In the genomic region with DNA sequence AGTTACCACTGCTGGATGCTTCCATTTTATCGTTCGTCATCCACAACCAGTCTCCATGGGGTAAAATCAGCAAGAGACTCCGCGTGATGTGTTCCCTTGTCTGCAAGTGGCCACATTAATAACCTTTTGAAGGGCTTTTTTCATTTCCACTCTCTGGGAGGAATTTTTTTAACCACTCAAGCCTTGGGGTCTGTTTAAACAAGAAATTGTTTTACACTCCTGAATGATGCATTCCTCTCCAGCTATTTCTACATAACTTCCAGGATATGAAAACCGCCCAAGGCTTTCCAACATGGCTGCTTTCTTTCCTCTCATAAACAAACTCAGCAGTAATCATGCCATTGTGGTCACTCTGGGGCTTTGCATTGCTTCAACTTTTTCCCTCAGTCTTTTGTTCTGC, we compare ENCODE assay signal across 16 cellular contexts.
DNase-seq lines count a peak whose midpoint lies in the region; FAIRE-seq and TF ChIP-seq lines count a peak whose summit lies in the region.
"Had no signal": no experiment of that assay in that cellular context is flagged by ENCODE, and none has a peak within 500 bp of the region (broad histone marks: within the 10 kb centered on the region; RNA-seq: fewer than 3 reads in every experiment).

No MANE protein-coding gene starts in this region.

- H3K27ac Mint-ChIP-seq in HFFc6: peak overlapping the region; percentile 84
- H3K27ac Mint-ChIP-seq in activated CD4-positive, alpha-beta T cell treated with anti-CD3 and anti-CD28 coated beads, Interleukin-2, amount 10 ng/mL, durations not matched to agents 24 days and 14 days: no peak overlapping the region
- H3K27ac Mint-ChIP-seq: CD4-positive, alpha-beta T cell; naive thymus-derived CD4-positive, alpha-beta T cell had no signal

- H3K27me3 ChIP-seq in uterus: no peaks in the 10 kb centered on the region

- intact Hi-C loops in activated CD4-positive, alpha-beta T cell treated with anti-CD3 and anti-CD28 coated beads, Interleukin-2, amount 10 ng/mL, durations not matched to agents 24 days and 14 days (cut with micrococcal nuclease): no loop called here
- intact Hi-C loops in uterus (cut with DNase I; ENCODE audit: low total_unique reads): no loop called here

- peak overlapping the region; percentile 29; the same call in 1 of the 2 replicates for H3K4me3 Mint-ChIP-seq in HFFc6
- H3K4me3 Mint-ChIP-seq in activated CD4-positive, alpha-beta T cell treated with anti-CD3 and anti-CD28 coated beads, Interleukin-2, amount 10 ng/mL, durations not matched to agents 24 days and 14 days: no peak overlapping the region
- H3K4me3 Mint-ChIP-seq: CD4-positive, alpha-beta T cell; naive thymus-derived CD4-positive, alpha-beta T cell had no signal

- no peak for FAIRE-seq in urothelium cell line (lab: Jason Lieb, UNC)

- H3K4me1 ChIP-seq in uterus: no peaks in the 10 kb centered on the region
- H3K4me1 ChIP-seq: psoas muscle had no signal

- peaks cover 2% of the 10 kb centered on the region for H3K27me3 Mint-ChIP-seq in HFFc6 (ENCODE audit: insufficient read depth)
- peaks cover 2% of the 10 kb centered on the region for H3K27me3 Mint-ChIP-seq in activated CD4-positive, alpha-beta T cell treated with anti-CD3 and anti-CD28 coated beads, Interleukin-2, amount 10 ng/mL, durations not matched to agents 24 days and 14 days

- H3K9me3 Mint-ChIP-seq in HFFc6: 0 out of 2 replicates have a peak, but pooled peaks cover 3% of the 10 kb centered on the region
- no peaks in the 10 kb centered on the region for H3K9me3 Mint-ChIP-seq in activated CD4-positive, alpha-beta T cell treated with anti-CD3 and anti-CD28 coated beads, Interleukin-2, amount 10 ng/mL, durations not matched to agents 24 days and 14 days
- H3K9me3 Mint-ChIP-seq: CD4-positive, alpha-beta T cell had no signal

- peaks cover 98% of the 10 kb centered on the region for H3K4me1 Mint-ChIP-seq in HFFc6 (ENCODE audit: low read depth)
- H3K4me1 Mint-ChIP-seq in activated CD4-positive, alpha-beta T cell treated with anti-CD3 and anti-CD28 coated beads, Interleukin-2, amount 10 ng/mL, durations not matched to agents 24 days and 14 days: peaks cover 8% of the 10 kb centered on the region

- no peak overlapping the region for H3K27ac ChIP-seq in uterus
- H3K27ac ChIP-seq: coronary artery, GM23248, psoas muscle had no signal

- H3K9me3 ChIP-seq in uterus: no peaks in the 10 kb centered on the region
- H3K9me3 ChIP-seq: psoas muscle had no signal

- no peak overlapping the region for H3K4me3 ChIP-seq in uterus
- H3K4me3 ChIP-seq: coronary artery, GM23248, psoas muscle had no signal

- TF ChIP-seq POLR2A in uterus (IDR thresholded peaks at IDR 0.05): no peak

- H3K36me3 Mint-ChIP-seq in HFFc6 (ENCODE audit: low read depth): peaks cover 26% of the 10 kb centered on the region
- H3K36me3 Mint-ChIP-seq in activated CD4-positive, alpha-beta T cell treated with anti-CD3 and anti-CD28 coated beads, Interleukin-2, amount 10 ng/mL, durations not matched to agents 24 days and 14 days (ENCODE audit: low read depth): no peaks in the 10 kb centered on the region
- H3K36me3 Mint-ChIP-seq: naive thymus-derived CD4-positive, alpha-beta T cell had no signal

- no peaks in the 10 kb centered on the region for H3K36me3 ChIP-seq in uterus

- DNase-seq in HFFc6: peak; percentile 57
- peak; percentile 88 for DNase-seq in brain pericyte (ENCODE audit: low read depth, low spot score)
- peak; percentile 98 for DNase-seq in iris pigment epithelial cell (ENCODE audit: low read depth)
- DNase-seq in activated CD4-positive, alpha-beta T cell treated with anti-CD3 and anti-CD28 coated beads, Interleukin-2, amount 10 ng/mL, durations not matched to agents 24 days and 14 days: no peak
- DNase-seq in urothelium cell line (ENCODE audit: low spot score): no peak
- no peak for DNase-seq in SW480 (ENCODE audit: low spot score)
- DNase-seq in uterus: no peak
- DNase-seq: activated CD4-positive, alpha-beta T cell treated with anti-CD3 and anti-CD28 coated beads, Interleukin-2, amount 50 U/mL, for 48 hours; CD4-positive, alpha-beta T cell; GM23248; left ventricle myocardium superior; naive thymus-derived CD4-positive, alpha-beta T cell; NCI-H187; NCI-H524; psoas muscle had no signal

- no peak for TF ChIP-seq CTCF in HFFc6 (IDR thresholded peaks at IDR 0.05)
- TF ChIP-seq CTCF in uterus (IDR thresholded peaks at IDR 0.05): no peak

Comparison
In these comparisons a context has a peak if more than half of its experiments do, and no peak if none do; other contexts are left out.
1. DNase-seq: peak in HFFc6 (single experiment), brain pericyte (single experiment) and iris pigment epithelial cell (single experiment); none in activated CD4-positive, alpha-beta T cell treated with anti-CD3 and anti-CD28 coated beads, Interleukin-2, amount 10 ng/mL, durations not matched to agents 24 days and 14 days (single experiment), urothelium cell line (single experiment), SW480 (single experiment) and uterus (0 of 2).